In genomic region chr7:101602484-101603241, GRCh38 we compare ENCODE assay signal across 8 cellular contexts. TPM values are rescaled to one million over a fixed set of nuclear protein-coding genes. Genes with fewer than 3 reads are reported as not detected.
DNase-seq lines count a peak whose midpoint lies in the region; ATAC-seq lines count a peak whose summit lies in the region.

No MANE protein-coding gene starts in this region.

- peak overlapping the region; percentile 38 for H3K9ac ChIP-seq in mesenchymal stem cell (ENCODE audit: low read length)

- H2BK5ac ChIP-seq in mesenchymal stem cell (ENCODE audit: low read depth, low read length, poor library complexity, severe bottlenecking), result no peak overlapping the region

- H2AK5ac ChIP-seq in mesenchymal stem cell (ENCODE audit: low read length, severe bottlenecking), result no peak overlapping the region

- no peak overlapping the region for H3K4me3 ChIP-seq in CD4-positive, alpha-beta memory T cell (ENCODE audit: low read length in 2 of 2)
- H3K4me3 ChIP-seq in mesenchymal stem cell (ENCODE audit: insufficient read depth in 1 of 2, low read depth in 1 of 2, low read length in 2 of 2), result no peak overlapping the region

- no peak for ATAC-seq in HG03175 (IDR thresholded peaks at IDR 0.05; ENCODE audit: unreplicated experiment)

- no peak overlapping the region for H3K4me3 Mint-ChIP-seq in CD4-positive, alpha-beta memory T cell
- H3K4me3 Mint-ChIP-seq in activated CD4-positive, alpha-beta memory T cell treated with anti-CD3 and anti-CD28 coated beads for 36 hours, result no peak overlapping the region

- POLR2A ChIA-PET in CD4-positive, alpha-beta memory T cell (lab: Charles Lee; ENCODE audit: partially characterized antibody), result no interaction called here
- POLR2A ChIA-PET in activated CD4-positive, alpha-beta memory T cell treated with anti-CD3 and anti-CD28 coated beads for 36 hours (lab: Charles Lee), result no interaction called here

- H4K91ac ChIP-seq in mesenchymal stem cell (ENCODE audit: low read length), result no peak overlapping the region

- no peak overlapping the region for H3K27ac Mint-ChIP-seq in CD4-positive, alpha-beta memory T cell
- H3K27ac Mint-ChIP-seq in activated CD4-positive, alpha-beta memory T cell treated with anti-CD3 and anti-CD28 coated beads for 36 hours, result no peak overlapping the region

- no peaks in the 10 kb centered on the region for H3K9me3 Mint-ChIP-seq in CD4-positive, alpha-beta memory T cell
- no peaks in the 10 kb centered on the region for H3K9me3 Mint-ChIP-seq in activated CD4-positive, alpha-beta memory T cell treated with anti-CD3 and anti-CD28 coated beads for 36 hours

- H3K4me2 ChIP-seq in mesenchymal stem cell (ENCODE audit: low read length, poor library complexity, severe bottlenecking), result no peak overlapping the region

- H3K23ac ChIP-seq in mesenchymal stem cell (ENCODE audit: low read length in 2 of 2), result no peak overlapping the region

- peaks cover 0 to 3% (median 0%) of the 10 kb centered on the region in 4 donors for H3K4me1 Mint-ChIP-seq in CD4-positive, alpha-beta memory T cell
- H3K4me1 Mint-ChIP-seq in activated CD4-positive, alpha-beta memory T cell treated with anti-CD3 and anti-CD28 coated beads for 36 hours (ENCODE audit: low read depth), result no peaks in the 10 kb centered on the region

- H2BK15ac ChIP-seq in mesenchymal stem cell (ENCODE audit: low read depth, poor library complexity, severe bottlenecking), result no peak overlapping the region

- no peak overlapping the region for H3K4ac ChIP-seq in mesenchymal stem cell (ENCODE audit: low read depth in 1 of 2, low read length in 2 of 2)

- no peak overlapping the region for H2BK12ac ChIP-seq in mesenchymal stem cell (ENCODE audit: low read length in 2 of 2)

- H2AFZ ChIP-seq in mesenchymal stem cell (ENCODE audit: low read depth, low read length), result no peak overlapping the region

- no peaks in the 10 kb centered on the region for H3K36me3 ChIP-seq in CD4-positive, alpha-beta memory T cell (ENCODE audit: insufficient read depth, low read length)
- no peaks in the 10 kb centered on the region for H3K36me3 ChIP-seq in mesenchymal stem cell (ENCODE audit: control insufficient read depth in 1 of 2, insufficient read depth in 2 of 2, low read depth in 1 of 2, low read length in 2 of 2)

- DNase-seq in CD4-positive, alpha-beta memory T cell, result peak; percentile 45 to 54 (median 48)
- DNase-seq in HCEC 1CT (peak; percentile 55), NCI-H69 (lab: John Stamatoyannopoulos, UW) (peak; percentile 78), mesenchymal stem cell (peak; percentile 75)
- peak; percentile 80 for DNase-seq in activated CD4-positive, alpha-beta memory T cell treated with anti-CD3 and anti-CD28 coated beads for 36 hours
- DNase-seq in effector CD4-positive, alpha-beta T cell, result peak; percentile 54
- peak; percentile 51 for DNase-seq in stimulated activated CD8-positive, alpha-beta memory T cell treated with anti-CD3 and anti-CD28 coated beads, Interleukin-15, amount 100 ng/mL, for 24 hours (ENCODE audit: low read depth)

- CTCF ChIA-PET in CD4-positive, alpha-beta memory T cell (lab: Charles Lee; ENCODE audit: partially characterized antibody), result interaction anchor here (0.8 to 2.3 kb wide), 10 partner anchors 11 to 669 kb away, joined by 3 to 9 read pairs (median 4); no protein-coding TSS in a partner anchor
- CTCF ChIA-PET in activated CD4-positive, alpha-beta memory T cell treated with anti-CD3 and anti-CD28 coated beads for 36 hours (lab: Charles Lee), result interaction anchor here (0.6 to 4.7 kb wide), 17 partner anchors 11 to 669 kb away, joined by 3 to 29 read pairs (median 4); no protein-coding TSS in a partner anchor

- no peaks in the 10 kb centered on the region for H3K9me3 ChIP-seq in CD4-positive, alpha-beta memory T cell (ENCODE audit: control insufficient read depth in 1 of 2, low read length in 2 of 2)
- H3K9me3 ChIP-seq in mesenchymal stem cell (ENCODE audit: control insufficient read depth, low read length), result no peaks in the 10 kb centered on the region

- intact Hi-C loops in CD4-positive, alpha-beta memory T cell (cut with micrococcal nuclease), result loop anchor here (1.0 kb wide), 1 partner anchor 634 kb away; no protein-coding TSS in a partner anchor
- intact Hi-C loops in activated CD4-positive, alpha-beta memory T cell treated with anti-CD3 and anti-CD28 coated beads for 36 hours (cut with micrococcal nuclease), result loop anchor here (1.0 kb wide), 2 partner anchors 634 to 670 kb away; no protein-coding TSS in a partner anchor

- peak overlapping the region; percentile 61 for H4K8ac ChIP-seq in mesenchymal stem cell (ENCODE audit: low read length)

- no peak overlapping the region for H3K18ac ChIP-seq in mesenchymal stem cell (ENCODE audit: low read depth in 1 of 2, low read length in 2 of 2)

- no peaks in the 10 kb centered on the region for H3K27me3 ChIP-seq in CD4-positive, alpha-beta memory T cell (ENCODE audit: insufficient read depth, low read length)
- H3K27me3 ChIP-seq in mesenchymal stem cell (ENCODE audit: control insufficient read depth in 1 of 2, insufficient read depth in 1 of 2, low read length in 2 of 2), result peaks cover 6 to 38% of the 10 kb centered on the region in 2 experiments

- H3K27me3 Mint-ChIP-seq in CD4-positive, alpha-beta memory T cell, result no peaks in the 10 kb centered on the region
- H3K27me3 Mint-ChIP-seq in activated CD4-positive, alpha-beta memory T cell treated with anti-CD3 and anti-CD28 coated beads for 36 hours, result no peaks in the 10 kb centered on the region

- H3K14ac ChIP-seq in mesenchymal stem cell (ENCODE audit: low read length in 2 of 2), result no peak overlapping the region

- 38% methylated on average over 24 of the region's 25 CpGs for WGBS in mesenchymal stem cell

- H2BK120ac ChIP-seq in mesenchymal stem cell (ENCODE audit: low read depth, low read length), result no peak overlapping the region

- no peaks in the 10 kb centered on the region for H3K79me1 ChIP-seq in mesenchymal stem cell (replicated peaks; ENCODE audit: low read length, poor library complexity, severe bottlenecking)

- no peaks in the 10 kb centered on the region for H3K4me1 ChIP-seq in CD4-positive, alpha-beta memory T cell (ENCODE audit: insufficient read depth, low read length)
- peaks cover 14% of the 10 kb centered on the region for H3K4me1 ChIP-seq in mesenchymal stem cell (ENCODE audit: control insufficient read depth, insufficient read depth, low read depth, low read length)

- H3K27ac ChIP-seq in CD4-positive, alpha-beta memory T cell (ENCODE audit: low read depth, low read length), result no peak overlapping the region
- H3K27ac ChIP-seq in mesenchymal stem cell (ENCODE audit: low read length, poor library complexity, severe bottlenecking), result no peak overlapping the region

- no peaks in the 10 kb centered on the region for H3K36me3 Mint-ChIP-seq in CD4-positive, alpha-beta memory T cell
- no peaks in the 10 kb centered on the region for H3K36me3 Mint-ChIP-seq in activated CD4-positive, alpha-beta memory T cell treated with anti-CD3 and anti-CD28 coated beads for 36 hours

RNA-seq across cellular contexts. Expression of gene MYL10, which starts 26.4 kb away (rescaled TPM):
- total RNA-seq in CD4-positive, alpha-beta memory T cell, result not detected
- not detected for polyA plus RNA-seq in CD4-positive, alpha-beta memory T cell
- total RNA-seq in activated CD4-positive, alpha-beta memory T cell treated with anti-CD3 and anti-CD28 coated beads for 36 hours, result not detected
- not detected for polyA plus RNA-seq in mesenchymal stem cell (2013, experiment 1 of 2)
- polyA plus RNA-seq in mesenchymal stem cell (2013, experiment 2 of 2), result not detected
